Comparison of ENCODE assay signal across 2 cellular contexts in genomic region chr15:81308260-81308659, GRCh38.
TF ChIP-seq lines count a peak whose summit lies in the region.

No MANE protein-coding gene starts in this region.

TF ChIP-seq in WTC11, 78 proteins besides CTCF, POLR2A, EP300 and RAD21 (continued from another document):
- TF ChIP-seq, protein P1, sequence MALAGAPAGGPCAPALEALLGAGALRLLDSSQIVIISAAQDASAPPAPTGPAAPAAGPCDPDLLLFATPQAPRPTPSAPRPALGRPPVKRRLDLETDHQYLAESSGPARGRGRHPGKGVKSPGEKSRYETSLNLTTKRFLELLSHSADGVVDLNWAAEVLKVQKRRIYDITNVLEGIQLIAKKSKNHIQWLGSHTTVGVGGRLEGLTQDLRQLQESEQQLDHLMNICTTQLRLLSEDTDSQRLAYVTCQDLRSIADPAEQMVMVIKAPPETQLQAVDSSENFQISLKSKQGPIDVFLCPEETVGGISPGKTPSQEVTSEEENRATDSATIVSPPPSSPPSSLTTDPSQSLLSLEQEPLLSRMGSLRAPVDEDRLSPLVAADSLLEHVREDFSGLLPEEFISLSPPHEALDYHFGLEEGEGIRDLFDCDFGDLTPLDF (CRISPR knock-in tag; IDR thresholded peaks at IDR 0.05), result no peak
- TF ChIP-seq SP1 (CRISPR knock-in tag; conservative IDR thresholded peaks at IDR 0.05), result no peak
- TF ChIP-seq ATF1 (CRISPR knock-in tag; IDR thresholded peaks at IDR 0.05), result no peak
- TF ChIP-seq GRHL2 (CRISPR knock-in tag; IDR thresholded peaks at IDR 0.05; ENCODE audit: insufficient replicate concordance, severe bottlenecking), result no peak
- no peak for TF ChIP-seq TP53 (CRISPR knock-in tag; IDR thresholded peaks at IDR 0.05)
- no peak for TF ChIP-seq EMX1 (CRISPR knock-in tag; IDR thresholded peaks at IDR 0.05)
- no peak for TF ChIP-seq RELA (CRISPR knock-in tag; IDR thresholded peaks at IDR 0.05; ENCODE audit: borderline replicate concordance)
- no peak for TF ChIP-seq ZNF138 (CRISPR knock-in tag; conservative IDR thresholded peaks at IDR 0.05)
- no peak for TF ChIP-seq ZNF416 (CRISPR knock-in tag; IDR thresholded peaks at IDR 0.05)
- TF ChIP-seq ZNF219 (CRISPR knock-in tag; IDR thresholded peaks at IDR 0.05; ENCODE audit: borderline replicate concordance), result no peak
- TF ChIP-seq NFE2L1 (CRISPR knock-in tag; IDR thresholded peaks at IDR 0.05), result no peak
- TF ChIP-seq CREB1 (CRISPR knock-in tag; IDR thresholded peaks at IDR 0.05), result no peak

TF ChIP-seq in SK-N-SH, 30 proteins besides CTCF, POLR2A, EP300 and RAD21 (continued from another document):
- TF ChIP-seq REST (IDR thresholded peaks at IDR 0.05; ENCODE audit: low read depth, low read length), result no peak
- no peak for TF ChIP-seq RCOR1 (IDR thresholded peaks at IDR 0.05; ENCODE audit: low read length)
- TF ChIP-seq GATA2 (CRISPR knock-in tag; IDR thresholded peaks at IDR 0.05), result no peak
- no peak for TF ChIP-seq NRF1 (IDR thresholded peaks at IDR 0.05; ENCODE audit: low read depth, low read length)
- no peak for TF ChIP-seq ELF1 (IDR thresholded peaks at IDR 0.05)
- no peak for TF ChIP-seq JUND (IDR thresholded peaks at IDR 0.05)
- TF ChIP-seq PBX3 (IDR thresholded peaks at IDR 0.05), result no peak
- TF ChIP-seq MEF2A (IDR thresholded peaks at IDR 0.05; ENCODE audit: borderline replicate concordance, low read depth), result no peak
- TF ChIP-seq, protein P2, sequence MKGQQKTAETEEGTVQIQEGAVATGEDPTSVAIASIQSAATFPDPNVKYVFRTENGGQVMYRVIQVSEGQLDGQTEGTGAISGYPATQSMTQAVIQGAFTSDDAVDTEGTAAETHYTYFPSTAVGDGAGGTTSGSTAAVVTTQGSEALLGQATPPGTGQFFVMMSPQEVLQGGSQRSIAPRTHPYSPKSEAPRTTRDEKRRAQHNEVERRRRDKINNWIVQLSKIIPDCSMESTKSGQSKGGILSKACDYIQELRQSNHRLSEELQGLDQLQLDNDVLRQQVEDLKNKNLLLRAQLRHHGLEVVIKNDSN (IDR thresholded peaks at IDR 0.05; ENCODE audit: borderline replicate concordance, low read depth), result no peak
- TF ChIP-seq, protein P3, sequence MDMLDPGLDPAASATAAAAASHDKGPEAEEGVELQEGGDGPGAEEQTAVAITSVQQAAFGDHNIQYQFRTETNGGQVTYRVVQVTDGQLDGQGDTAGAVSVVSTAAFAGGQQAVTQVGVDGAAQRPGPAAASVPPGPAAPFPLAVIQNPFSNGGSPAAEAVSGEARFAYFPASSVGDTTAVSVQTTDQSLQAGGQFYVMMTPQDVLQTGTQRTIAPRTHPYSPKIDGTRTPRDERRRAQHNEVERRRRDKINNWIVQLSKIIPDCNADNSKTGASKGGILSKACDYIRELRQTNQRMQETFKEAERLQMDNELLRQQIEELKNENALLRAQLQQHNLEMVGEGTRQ (IDR thresholded peaks at IDR 0.05; ENCODE audit: borderline replicate concordance, low read depth, low read length), result no peak
- no peak for TF ChIP-seq IRF3 (IDR thresholded peaks at IDR 0.05; ENCODE audit: low read depth, low read length)
- TF ChIP-seq, protein P4, sequence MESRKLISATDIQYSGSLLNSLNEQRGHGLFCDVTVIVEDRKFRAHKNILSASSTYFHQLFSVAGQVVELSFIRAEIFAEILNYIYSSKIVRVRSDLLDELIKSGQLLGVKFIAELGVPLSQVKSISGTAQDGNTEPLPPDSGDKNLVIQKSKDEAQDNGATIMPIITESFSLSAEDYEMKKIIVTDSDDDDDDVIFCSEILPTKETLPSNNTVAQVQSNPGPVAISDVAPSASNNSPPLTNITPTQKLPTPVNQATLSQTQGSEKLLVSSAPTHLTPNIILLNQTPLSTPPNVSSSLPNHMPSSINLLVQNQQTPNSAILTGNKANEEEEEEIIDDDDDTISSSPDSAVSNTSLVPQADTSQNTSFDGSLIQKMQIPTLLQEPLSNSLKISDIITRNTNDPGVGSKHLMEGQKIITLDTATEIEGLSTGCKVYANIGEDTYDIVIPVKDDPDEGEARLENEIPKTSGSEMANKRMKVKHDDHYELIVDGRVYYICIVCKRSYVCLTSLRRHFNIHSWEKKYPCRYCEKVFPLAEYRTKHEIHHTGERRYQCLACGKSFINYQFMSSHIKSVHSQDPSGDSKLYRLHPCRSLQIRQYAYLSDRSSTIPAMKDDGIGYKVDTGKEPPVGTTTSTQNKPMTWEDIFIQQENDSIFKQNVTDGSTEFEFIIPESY (IDR thresholded peaks at IDR 0.05; ENCODE audit: borderline replicate concordance, low read depth), result no peak
